Comparison of ENCODE assay signal across 18 cellular contexts in the genomic region with DNA sequence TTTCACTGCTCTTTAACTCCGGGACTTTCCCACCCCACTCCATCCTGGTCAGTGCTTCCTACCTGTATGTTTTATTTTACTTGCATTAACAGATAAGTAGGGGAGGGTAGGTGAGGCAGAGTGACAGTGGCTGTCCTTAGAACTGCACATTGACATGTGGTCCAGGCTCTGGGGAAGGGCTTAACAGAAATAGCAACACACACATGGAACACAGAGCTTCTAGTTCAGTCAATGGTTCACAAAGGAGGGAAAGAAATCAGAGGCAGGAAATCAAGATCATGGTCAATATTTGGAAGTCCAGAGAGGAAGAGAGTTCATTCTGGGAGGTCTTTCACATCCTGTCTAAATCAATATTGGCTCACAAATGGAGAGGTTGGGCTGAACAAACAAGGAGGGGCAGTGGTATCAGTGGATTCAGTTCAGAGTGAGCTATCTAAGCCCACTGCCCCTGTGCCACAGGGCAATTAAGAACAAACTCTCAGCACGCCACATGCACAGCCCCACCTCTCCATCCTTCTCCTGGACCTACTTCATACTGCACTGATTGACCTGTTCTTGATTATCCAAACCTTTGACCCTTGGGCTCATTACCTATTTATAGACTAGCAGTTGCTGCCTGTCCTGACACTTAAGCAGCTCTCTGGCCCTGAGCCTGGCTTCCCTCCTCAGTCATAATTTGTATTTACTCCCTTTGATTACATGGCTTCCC. TPM values are rescaled to one million over a fixed set of nuclear protein-coding genes. Genes with fewer than 3 reads are reported as not detected.
DNase-seq lines count a peak whose midpoint lies in the region; ATAC-seq and TF ChIP-seq lines count a peak whose summit lies in the region.
"Had no signal": no experiment of that assay in that cellular context is flagged by ENCODE, and none has a peak within 500 bp of the region (broad histone marks: within the 10 kb centered on the region; RNA-seq: fewer than 3 reads in every experiment).

No MANE protein-coding gene starts in this region.

- H3K9me3 Mint-ChIP-seq in GM23338, result no peaks in the 10 kb centered on the region
- H3K9me3 Mint-ChIP-seq in activated CD4-positive, alpha-beta T cell treated with anti-CD3 and anti-CD28 coated beads, Interleukin-2, amount 10 ng/mL, durations not matched to agents 7 days and 5 days, result no peaks in the 10 kb centered on the region
- H3K9me3 Mint-ChIP-seq: activated naive CD4-positive, alpha-beta T cell treated with anti-CD3 and anti-CD28 coated beads for 36 hours; central memory CD8-positive, alpha-beta T cell had no signal

- no peak overlapping the region for H3K27ac Mint-ChIP-seq in GM23338
- H3K27ac Mint-ChIP-seq in activated CD4-positive, alpha-beta T cell treated with anti-CD3 and anti-CD28 coated beads, Interleukin-2, amount 10 ng/mL, durations not matched to agents 7 days and 5 days, result no peak overlapping the region
- H3K27ac Mint-ChIP-seq: activated naive CD4-positive, alpha-beta T cell treated with anti-CD3 and anti-CD28 coated beads for 36 hours had no signal

- H3K4ac ChIP-seq in trophoblast cell (ENCODE audit: low read depth, low read length), result no peak overlapping the region

- H3K27me3 Mint-ChIP-seq in GM23338 (ENCODE audit: insufficient read depth, low read depth, poor library complexity), result peaks cover 2% of the 10 kb centered on the region
- H3K27me3 Mint-ChIP-seq in activated CD4-positive, alpha-beta T cell treated with anti-CD3 and anti-CD28 coated beads, Interleukin-2, amount 10 ng/mL, durations not matched to agents 7 days and 5 days, result peaks cover 14% of the 10 kb centered on the region
- H3K27me3 Mint-ChIP-seq: central memory CD8-positive, alpha-beta T cell had no signal

- ATAC-seq in GM23338, result no peak
- peak; percentile 87 to 94 (median 93) for ATAC-seq in heart left ventricle
- ATAC-seq in GM21786 (IDR thresholded peaks at IDR 0.05; ENCODE audit: unreplicated experiment), result no peak
- ATAC-seq: left lung, sciatic nerve had no signal

- H2AFZ ChIP-seq in GM23338, result peak overlapping the region; percentile 16; the same call in 1 of the 2 replicates
- no peak overlapping the region for H2AFZ ChIP-seq in trophoblast cell (ENCODE audit: insufficient read depth, low read length, poor library complexity)

- no peak overlapping the region for H3K14ac ChIP-seq in trophoblast cell (ENCODE audit: low read length)

- CTCF ChIA-PET in activated CD4-positive, alpha-beta T cell treated with anti-CD3 and anti-CD28 coated beads, Interleukin-2, amount 10 ng/mL, durations not matched to agents 7 days and 5 days (lab: Charles Lee), result no interaction called here

- H4K12ac ChIP-seq in trophoblast cell (ENCODE audit: low read depth, low read length), result no peak overlapping the region

- no peak overlapping the region for H3K18ac ChIP-seq in trophoblast cell (ENCODE audit: low read length)

- no peak overlapping the region for H2AK5ac ChIP-seq in trophoblast cell (ENCODE audit: low read length)

- no peak overlapping the region for H3K27ac ChIP-seq in GM23338 (ENCODE audit: low read depth)
- H3K27ac ChIP-seq in heart left ventricle, result peak overlapping the region in 11 of 12 donors; percentile 19 to 74 (median 58)
- H3K27ac ChIP-seq in trophoblast cell (ENCODE audit: low read depth, low read length), result no peak overlapping the region
- H3K27ac ChIP-seq: left lung, upper lobe of left lung had no signal

- no peak overlapping the region for H3K4me3 ChIP-seq in GM23338
- no peak overlapping the region for H3K4me3 ChIP-seq in heart left ventricle
- no peak overlapping the region for H3K4me3 ChIP-seq in trophoblast cell (ENCODE audit: low read depth, low read length)
- H3K4me3 ChIP-seq: left lung, upper lobe of left lung had no signal

- TF ChIP-seq CTCF in GM23338 (conservative IDR thresholded peaks at IDR 0.05; ENCODE audit: low read depth in 2 of 2) (no peak), heart left ventricle (IDR thresholded peaks at IDR 0.05) (no peak)

- H2BK120ac ChIP-seq in trophoblast cell (ENCODE audit: insufficient read depth, low read length, poor library complexity), result no peak overlapping the region

- no peaks in the 10 kb centered on the region for H3K79me1 ChIP-seq in trophoblast cell (ENCODE audit: low read length)

- H3K79me2 ChIP-seq in GM23338 (replicated peaks; ENCODE audit: insufficient read depth) (no peaks in the 10 kb centered on the region), trophoblast cell (ENCODE audit: control insufficient read depth, insufficient read depth, low read length, poor library complexity) (no peaks in the 10 kb centered on the region)

- no peaks in the 10 kb centered on the region; the same call in 1 of the 2 replicates for H3F3A ChIP-seq in GM23338 (replicated peaks; ENCODE audit: low read depth)

- POLR2A ChIA-PET in activated CD4-positive, alpha-beta T cell treated with anti-CD3 and anti-CD28 coated beads, Interleukin-2, amount 10 ng/mL, durations not matched to agents 7 days and 5 days (lab: Charles Lee), result no interaction called here

- H2BK5ac ChIP-seq in trophoblast cell (ENCODE audit: low read depth, low read length, poor library complexity), result no peak overlapping the region

- no peak overlapping the region for H2BK12ac ChIP-seq in trophoblast cell (ENCODE audit: low read length)

- H3K4me1 ChIP-seq in GM23338 (ENCODE audit: insufficient read depth) (peaks cover 11% of the 10 kb centered on the region), heart left ventricle (peaks cover 0 to 15% (median 5%) of the 10 kb centered on the region in 12 donors), trophoblast cell (ENCODE audit: control insufficient read depth in 1 of 2, insufficient read depth in 2 of 2, low read length in 2 of 2) (no peaks in the 10 kb centered on the region)
- H3K4me1 ChIP-seq: left lung had no signal

- H4K91ac ChIP-seq in trophoblast cell (ENCODE audit: low read depth, low read length), result no peak overlapping the region

- 78 to 88% (median 84%) methylated on average over 2 of the region's 2 CpGs for WGBS in heart left ventricle, 4 donors
- WGBS in trophoblast cell (ENCODE audit: extremely low coverage, insufficient coverage, insufficient read length), result no CpG with 5 or more reads among the region's 2 CpGs

- H3K23ac ChIP-seq in trophoblast cell (ENCODE audit: low read length), result no peak overlapping the region

- H3K4me1 Mint-ChIP-seq in GM23338, result peaks cover 9% of the 10 kb centered on the region
- H3K4me1 Mint-ChIP-seq in activated CD4-positive, alpha-beta T cell treated with anti-CD3 and anti-CD28 coated beads, Interleukin-2, amount 10 ng/mL, durations not matched to agents 7 days and 5 days, result peaks cover 5% of the 10 kb centered on the region

- H3K36me3 ChIP-seq in GM23338 (ENCODE audit: insufficient read depth) (no peaks in the 10 kb centered on the region), heart left ventricle (no peaks in the 10 kb centered on the region), trophoblast cell (ENCODE audit: control insufficient read depth in 1 of 2, insufficient read depth in 2 of 2, low read length in 2 of 2) (no peaks in the 10 kb centered on the region)
- H3K36me3 ChIP-seq: left lung, upper lobe of left lung had no signal

- no peak overlapping the region for H3K9ac ChIP-seq in trophoblast cell (ENCODE audit: low read length)

- no peaks in the 10 kb centered on the region for H3K9me3 ChIP-seq in heart left ventricle
- no peaks in the 10 kb centered on the region for H3K9me3 ChIP-seq in trophoblast cell (ENCODE audit: insufficient read depth, low read depth, low read length)
- H3K9me3 ChIP-seq: left lung, upper lobe of left lung had no signal

- no peaks in the 10 kb centered on the region for H3K27me3 ChIP-seq in GM23338 (ENCODE audit: insufficient read depth)
- H3K27me3 ChIP-seq in heart left ventricle, result no peaks in the 10 kb centered on the region
- no peaks in the 10 kb centered on the region for H3K27me3 ChIP-seq in trophoblast cell (ENCODE audit: insufficient read depth, low read length)
- H3K27me3 ChIP-seq: left lung, upper lobe of left lung had no signal

- no peaks in the 10 kb centered on the region for H4K20me1 ChIP-seq in GM23338 (replicated peaks; ENCODE audit: insufficient read depth)

- no peak overlapping the region for H3K4me3 Mint-ChIP-seq in GM23338
- H3K4me3 Mint-ChIP-seq in activated CD4-positive, alpha-beta T cell treated with anti-CD3 and anti-CD28 coated beads, Interleukin-2, amount 10 ng/mL, durations not matched to agents 7 days and 5 days, result no peak overlapping the region
- H3K4me3 Mint-ChIP-seq: activated naive CD4-positive, alpha-beta T cell treated with anti-CD3 and anti-CD28 coated beads for 36 hours; central memory CD8-positive, alpha-beta T cell had no signal

- H3K4me2 ChIP-seq in GM23338 (no peak overlapping the region), trophoblast cell (ENCODE audit: low read length) (no peak overlapping the region)

- H3K36me3 Mint-ChIP-seq in GM23338 (ENCODE audit: low read depth), result no peaks in the 10 kb centered on the region
- no peaks in the 10 kb centered on the region for H3K36me3 Mint-ChIP-seq in activated CD4-positive, alpha-beta T cell treated with anti-CD3 and anti-CD28 coated beads, Interleukin-2, amount 10 ng/mL, durations not matched to agents 7 days and 5 days (ENCODE audit: low read depth)

- DNase-seq in GM23338 (ENCODE audit: low spot score), result no peak
- peak; percentile 72 for DNase-seq in NCI-H146 (lab: John Stamatoyannopoulos, UW)
- DNase-seq in heart left ventricle, result peak in 4 of 5 donors; percentile 16 to 59 (median 49)
- DNase-seq in myocyte (ENCODE audit: low read depth), result peak; percentile 38
- no peak for DNase-seq in trophoblast cell
- DNase-seq in activated CD4-positive, alpha-beta T cell treated with anti-CD3 and anti-CD28 coated beads, Interleukin-2, amount 10 ng/mL, durations not matched to agents 7 days and 5 days, result no peak
- DNase-seq: activated CD4-positive, alpha-beta T cell treated with anti-CD3 and anti-CD28 coated beads, Interleukin-2, amount 50 U/mL, for 48 hours; activated naive CD4-positive, alpha-beta T cell treated with anti-CD3 and anti-CD28 coated beads for 36 hours; anterior cingulate cortex; left lung; NCI-H1694 treated with DMSO at 0.1 percent for 48 hours; NCI-H524 treated with DMSO at 0.1 percent for 48 hours; SHP77 treated with DMSO at 0.1 percent for 48 hours; stimulated activated naive CD4-positive, alpha-beta T cell treated with Interleukin-2 at 50 U/mL for 16 hours; upper lobe of left lung had no signal

- H4K8ac ChIP-seq in trophoblast cell (ENCODE audit: low read depth, low read length), result no peak overlapping the region

- no peak for TF ChIP-seq POLR2A in heart left ventricle (IDR thresholded peaks at IDR 0.05)

- H3K9me2 ChIP-seq in GM23338 (ENCODE audit: insufficient read depth), result no peaks in the 10 kb centered on the region

- intact Hi-C loops in heart left ventricle (cut with DNase I), result loop anchor here in 1 of 10 donors (10.0 kb wide), 2 partner anchors 164 to 1064 kb away; a partner anchor contains a TSS

RNA-seq across cellular contexts. Expression of a gene that starts 6.2 kb away (rescaled TPM):
- 55.8 and 68.1 TPM in 2 replicates for total RNA-seq in GM23338 (2014; rRNA removed; shearing (Covaris generic))
- polyA plus RNA-seq in GM23338 (2016; fragmentation: Nextera tagmentation; extraction: Ambion mirVana) (38.5 and 45.9 TPM in 2 replicates), heart left ventricle (10 to 100 TPM in 1 of 2 donors, 1 to 10 TPM in 1; 8.6 to 14.4 TPM)
- total RNA-seq in heart left ventricle (10 to 100 TPM; 26.1 to 42.2 (median 32.4) TPM), myocyte (9.4 and 10.0 TPM in 2 replicates)
- 3.3 TPM for polyA plus RNA-seq in myocyte (2012)
- 18.1 and 18.4 TPM in 2 replicates for polyA plus RNA-seq in trophoblast cell (2013)
- 10 to 100 TPM; 43.0 to 46.7 TPM for total RNA-seq in activated CD4-positive, alpha-beta T cell treated with anti-CD3 and anti-CD28 coated beads, Interleukin-2, amount 10 ng/mL, durations not matched to agents 7 days and 5 days

Comparison
In these comparisons a context has a peak if more than half of its experiments do, and no peak if none do; other contexts are left out.
1. ATAC-seq: peak in heart left ventricle (4 of 4); none in GM23338 (single experiment) and GM21786 (single experiment).
2. DNase-seq: peak in NCI-H146 (single experiment), heart left ventricle (4 of 5) and myocyte (single experiment); none in GM23338 (single experiment), trophoblast cell (0 of 2) and activated CD4-positive, alpha-beta T cell treated with anti-CD3 and anti-CD28 coated beads, Interleukin-2, amount 10 ng/mL, durations not matched to agents 7 days and 5 days (single experiment).
3. H3K27ac ChIP-seq: peak in heart left ventricle (11 of 12); none in GM23338 (single experiment) and trophoblast cell (single experiment).